Comparison of ENCODE assay signal across 20 cellular contexts in genomic region chr9:15248106-15248505, GRCh38. TPM values are rescaled to one million over a fixed set of nuclear protein-coding genes. Genes with fewer than 3 reads are reported as not detected.
DNase-seq lines count a peak whose midpoint lies in the region; TF ChIP-seq lines count a peak whose summit lies in the region.
"Had no signal": no experiment of that assay in that cellular context is flagged by ENCODE, and none has a peak within 500 bp of the region (broad histone marks: within the 10 kb centered on the region; RNA-seq: fewer than 3 reads in every experiment).

No MANE protein-coding gene starts in this region.

- no peaks in the 10 kb centered on the region for H3K36me3 Mint-ChIP-seq in HFFc6 (ENCODE audit: low read depth)

- H4K20me1 ChIP-seq in osteoblast (ENCODE audit: insufficient read depth, low read length), result no peaks in the 10 kb centered on the region

- peak overlapping the region; percentile 63 for H3K27ac ChIP-seq in osteoblast (ENCODE audit: low read depth, low read length)
- H3K27ac ChIP-seq: C4-2B had no signal

- H3K36me3 ChIP-seq in osteoblast (ENCODE audit: insufficient read depth, low read length), result no peaks in the 10 kb centered on the region

- H2AFZ ChIP-seq in osteoblast (ENCODE audit: low read length), result no peak overlapping the region

- H3K27ac Mint-ChIP-seq in HFFc6, result peak overlapping the region; percentile 71; the same call in 1 of the 2 replicates

- no peak overlapping the region for H3K4me3 ChIP-seq in osteoblast (ENCODE audit: insufficient read depth, low read length)

- DNase-seq in HFFc6 (no peak), cerebellar cortex (ENCODE audit: low spot score) (peak; percentile 60), osteoblast (ENCODE audit: insufficient read length, low spot score, missing footprints) (no peak), SW480 (ENCODE audit: low spot score) (no peak), islet precursor cell (no peak), NCI-H510A treated with DMSO at 0.1 percent for 48 hours (lab: John Stamatoyannopoulos, UW) (no peak)
- no peak for DNase-seq in activated CD4-positive, alpha-beta T cell treated with anti-CD3 and anti-CD28 coated beads, Interleukin-2, amount 50 U/mL, for 4 hours
- DNase-seq: AML-193, DMS79, HCEC 1CT, Kasumi-1, MM.1S, NCI-H1105 treated with DMSO at 0.1 percent for 48 hours, NCI-H1694, NCI-H2081 treated with DMSO at 0.1 percent for 48 hours, NCI-H510A, NCI-H82, SHP77, SK-N-SH had no signal

- peaks cover 64% of the 10 kb centered on the region for H3K4me1 ChIP-seq in osteoblast (ENCODE audit: insufficient read depth, low read length)

- H3K27me3 Mint-ChIP-seq in HFFc6 (ENCODE audit: insufficient read depth), result no peaks in the 10 kb centered on the region

- no peak overlapping the region; the same call in 1 of the 2 replicates for H3K4me3 Mint-ChIP-seq in HFFc6

- no peak overlapping the region for H3K4me2 ChIP-seq in osteoblast (ENCODE audit: insufficient read depth, low read length)

- no peak for TF ChIP-seq CTCF in HFFc6 (IDR thresholded peaks at IDR 0.05)
- TF ChIP-seq CTCF in osteoblast (IDR thresholded peaks at IDR 0.05; ENCODE audit: extremely low read depth, low read depth, low read length), result no peak

- H3K9me3 ChIP-seq in osteoblast (ENCODE audit: low read depth, low read length), result no peaks in the 10 kb centered on the region
- H3K9me3 ChIP-seq: SK-N-SH had no signal

- H3K27me3 ChIP-seq in osteoblast (ENCODE audit: insufficient read depth, low read length), result no peaks in the 10 kb centered on the region

- peaks cover 4% of the 10 kb centered on the region for H3K79me2 ChIP-seq in osteoblast (ENCODE audit: insufficient read depth, low read length)

- peaks cover 76% of the 10 kb centered on the region for H3K4me1 Mint-ChIP-seq in HFFc6 (ENCODE audit: low read depth)

- H3K9me3 Mint-ChIP-seq in HFFc6, result no peaks in the 10 kb centered on the region

RNA-seq across cellular contexts. Expression of gene TTC39B, which starts 58.9 kb away (rescaled TPM):
- 1 to 10 TPM; 4.6 to 6.1 (median 5.8) TPM for total RNA-seq in HFFc6 (2021; fragmentation: NEBNext Ultra II Directional; extraction: Animal tissue kit (Norgen Biotek cat#: 25700))
- total RNA-seq in osteoblast, result 14.1 and 18.5 TPM in 2 replicates
